Comparison of ENCODE assay signal across 2 cellular contexts in the genomic region with DNA sequence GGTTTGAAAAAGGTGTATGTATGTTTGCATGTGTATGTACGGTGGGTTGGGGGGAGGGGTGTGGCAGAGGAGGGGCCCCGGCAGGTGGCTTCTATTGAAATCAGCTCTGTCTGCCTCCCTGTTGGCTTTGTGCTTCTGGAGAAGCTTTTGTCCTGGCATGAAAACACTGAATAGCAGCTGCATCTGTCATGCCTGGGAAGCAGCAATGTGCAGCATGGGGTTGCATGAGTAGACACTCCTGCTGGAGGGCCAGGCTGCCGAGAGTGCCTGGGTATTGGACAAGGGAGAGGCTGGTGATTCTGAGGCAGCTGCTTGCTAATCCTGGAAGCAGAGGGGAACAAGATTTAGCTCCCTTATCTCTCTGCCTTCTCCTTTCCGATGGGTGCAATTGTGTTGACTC.
TF ChIP-seq lines count a peak whose summit lies in the region.

No MANE protein-coding gene starts in this region.

TF ChIP-seq in H1, 55 proteins besides CTCF, POLR2A, EP300 and RAD21:
- TF ChIP-seq NANOG (IDR thresholded peaks at IDR 0.05; ENCODE audit: insufficient read depth, low read depth, low read length, poor library complexity, severe bottlenecking) (no peak), TBP (IDR thresholded peaks at IDR 0.05; ENCODE audit: low read depth, low read length) (no peak), EZH2 (IDR thresholded peaks at IDR 0.05; ENCODE audit: low read depth, low read length, severe bottlenecking) (no peak), CEBPB (IDR thresholded peaks at IDR 0.05; ENCODE audit: low read depth, low read length) (no peak), SIX5 (IDR thresholded peaks at IDR 0.05; ENCODE audit: low read depth, low read length) (no peak), TAF1 (IDR thresholded peaks at IDR 0.05; ENCODE audit: low read depth, low read length) (no peak), SP4 (IDR thresholded peaks at IDR 0.05; ENCODE audit: low read length) (no peak)

TF ChIP-seq in HepG2, 621 proteins besides CTCF, POLR2A, EP300 and RAD21:
- TF ChIP-seq TBP (CRISPR knock-in tag; IDR thresholded peaks at IDR 0.05) (no peak), ZNF484 (CRISPR knock-in tag; IDR thresholded peaks at IDR 0.05; ENCODE audit: borderline replicate concordance, low read depth) (no peak), GATAD2A (CRISPR knock-in tag; IDR thresholded peaks at IDR 0.05) (no peak), DPF2 (CRISPR knock-in tag; IDR thresholded peaks at IDR 0.05; ENCODE audit: borderline replicate concordance, low read depth) (no peak), MTA3 (CRISPR knock-in tag; IDR thresholded peaks at IDR 0.05) (no peak), ZNF772 (CRISPR knock-in tag; IDR thresholded peaks at IDR 0.05) (no peak), NFKB2 (CRISPR knock-in tag; IDR thresholded peaks at IDR 0.05; ENCODE audit: borderline replicate concordance) (no peak), NFE2 (CRISPR knock-in tag; IDR thresholded peaks at IDR 0.05) (no peak), NAIF1 (CRISPR knock-in tag; IDR thresholded peaks at IDR 0.05; ENCODE audit: borderline replicate concordance) (no peak), SETDB1 (CRISPR knock-in tag; IDR thresholded peaks at IDR 0.05; ENCODE audit: borderline replicate concordance) (no peak), SNRNP70 (IDR thresholded peaks at IDR 0.05; ENCODE audit: low read depth, low read length) (no peak), NCOR1 (IDR thresholded peaks at IDR 0.05; ENCODE audit: borderline replicate concordance, low read length) (no peak), ZNF350 (CRISPR knock-in tag; IDR thresholded peaks at IDR 0.05; ENCODE audit: borderline replicate concordance, low read depth) (no peak), ZNF782 (CRISPR knock-in tag; IDR thresholded peaks at IDR 0.05; ENCODE audit: borderline replicate concordance) (no peak), ZNF143 (CRISPR knock-in tag; IDR thresholded peaks at IDR 0.05) (no peak), MLX (CRISPR knock-in tag; IDR thresholded peaks at IDR 0.05) (no peak), ZNF574 (CRISPR knock-in tag; IDR thresholded peaks at IDR 0.05) (no peak), ZSCAN20 (CRISPR knock-in tag; IDR thresholded peaks at IDR 0.05; ENCODE audit: borderline replicate concordance) (no peak)
- TF ChIP-seq, protein P1, sequence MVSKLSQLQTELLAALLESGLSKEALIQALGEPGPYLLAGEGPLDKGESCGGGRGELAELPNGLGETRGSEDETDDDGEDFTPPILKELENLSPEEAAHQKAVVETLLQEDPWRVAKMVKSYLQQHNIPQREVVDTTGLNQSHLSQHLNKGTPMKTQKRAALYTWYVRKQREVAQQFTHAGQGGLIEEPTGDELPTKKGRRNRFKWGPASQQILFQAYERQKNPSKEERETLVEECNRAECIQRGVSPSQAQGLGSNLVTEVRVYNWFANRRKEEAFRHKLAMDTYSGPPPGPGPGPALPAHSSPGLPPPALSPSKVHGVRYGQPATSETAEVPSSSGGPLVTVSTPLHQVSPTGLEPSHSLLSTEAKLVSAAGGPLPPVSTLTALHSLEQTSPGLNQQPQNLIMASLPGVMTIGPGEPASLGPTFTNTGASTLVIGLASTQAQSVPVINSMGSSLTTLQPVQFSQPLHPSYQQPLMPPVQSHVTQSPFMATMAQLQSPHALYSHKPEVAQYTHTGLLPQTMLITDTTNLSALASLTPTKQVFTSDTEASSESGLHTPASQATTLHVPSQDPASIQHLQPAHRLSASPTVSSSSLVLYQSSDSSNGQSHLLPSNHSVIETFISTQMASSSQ (IDR thresholded peaks at IDR 0.05; ENCODE audit: low read depth): no peak
- TF ChIP-seq, protein P1 (CRISPR knock-in tag; IDR thresholded peaks at IDR 0.05; ENCODE audit: borderline replicate concordance): no peak
